In genomic region chr1:174160109-174160473, GRCh38 we compare ENCODE assay signal across 8 cellular contexts. TPM values are rescaled to one million over a fixed set of nuclear protein-coding genes. Genes with fewer than 3 reads are reported as not detected.
A peak's percentile ranks its signal among the peaks of the same experiment; 100 is the strongest.
DNase-seq lines count a peak whose midpoint lies in the region; ATAC-seq and TF ChIP-seq lines count a peak whose summit lies in the region.

No MANE protein-coding gene starts in this region.

- peak overlapping the region; percentile 73 for H3K4me3 ChIP-seq in Jurkat, Clone E6-1 (ENCODE audit: low read length)
- H3K4me3 ChIP-seq in foreskin fibroblast (ENCODE audit: low read depth in 1 of 2, low read length in 2 of 2) (peak overlapping the region; percentile 88 to 90), neuron (ENCODE audit: low read length) (peak overlapping the region; percentile 58)

- peaks cover 16% of the 10 kb centered on the region for H3K4me1 ChIP-seq in neuron (ENCODE audit: insufficient read depth, low read length)

- H3K9me3 ChIP-seq in neuron (ENCODE audit: low read length): no peaks in the 10 kb centered on the region

- peak overlapping the region; percentile 99 for H2AFZ ChIP-seq in neuron (ENCODE audit: low read depth, low read length)

- ATAC-seq in GM21447 (IDR thresholded peaks at IDR 0.05; ENCODE audit: unreplicated experiment): peak; percentile 15
- no peak for ATAC-seq in GM19328 (IDR thresholded peaks at IDR 0.05; ENCODE audit: unreplicated experiment)

- H3K36me3 ChIP-seq in neuron (ENCODE audit: insufficient read depth, low read length): no peaks in the 10 kb centered on the region

- no peaks in the 10 kb centered on the region for H3K27me3 ChIP-seq in neuron (ENCODE audit: insufficient read depth, low read length)

- DNase-seq in COLO668 (lab: John Stamatoyannopoulos, UW; ENCODE audit: unreplicated experiment) (peak; percentile 47), activated T-helper 1 cell treated with Interleukin-2 at 50 U/mL for 16 hours (ENCODE audit: low read depth) (peak; percentile 4), foreskin fibroblast (peak; percentile 39 to 74), Kasumi-1 (lab: John Stamatoyannopoulos, UW) (no peak)
- DNase-seq in Jurkat, Clone E6-1 (ENCODE audit: low read depth, low spot score): no peak

- TF ChIP-seq CTCF in foreskin fibroblast (IDR thresholded peaks at IDR 0.05; ENCODE audit: low read depth, low read length): no peak

RNA-seq across cellular contexts. Expression of gene RABGAP1L, which starts 0.8 kb away (rescaled TPM):
- polyA plus RNA-seq in Jurkat, Clone E6-1 (2012; ENCODE audit: insufficient read depth, insufficient read length): 19.1 TPM

Comparison
In these comparisons a context has a peak if more than half of its experiments do, and no peak if none do; other contexts are left out.
1. DNase-seq: peak in COLO668 (single experiment), activated T-helper 1 cell treated with Interleukin-2 at 50 U/mL for 16 hours (single experiment) and foreskin fibroblast (2 of 2); none in Jurkat, Clone E6-1 (single experiment) and Kasumi-1 (0 of 2).
2. Peak in every context shown above with its lines, with median percentiles within 50 percentile points of each other: H3K4me3 ChIP-seq.